ENCODE assay signal across 9 cellular contexts in genomic region chr9:19464061-19464763, GRCh38. TPM values are rescaled to one million over a fixed set of nuclear protein-coding genes. Genes with fewer than 3 reads are reported as not detected.
DNase-seq lines count a peak whose midpoint lies in the region; ATAC-seq and TF ChIP-seq lines count a peak whose summit lies in the region.
"Had no signal": no experiment of that assay in that cellular context is flagged by ENCODE, and none has a peak within 500 bp of the region (broad histone marks: within the 10 kb centered on the region; RNA-seq: fewer than 3 reads in every experiment).

No MANE protein-coding gene starts in this region.

- CTCF ChIA-PET in Caco-2 (lab: Charles Lee), result interaction anchor here (0.6 to 1.7 kb wide), 15 partner anchors 8 to 415 kb away, joined by 3 to 12 read pairs (median 3); partner anchors contain the start of genes ACER2, DENND4C and RRAGA
- CTCF ChIA-PET in MCF 10A (lab: Yijun Ruan, JAX), result interaction anchor here (0.6 to 5.2 kb wide), 31 partner anchors 8 to 1613 kb away, joined by 3 to 61 read pairs (median 4); no protein-coding TSS in a partner anchor

- H3K27me3 Mint-ChIP-seq in Caco-2 (ENCODE audit: insufficient read depth, unreplicated experiment) (no peaks in the 10 kb centered on the region), MCF 10A (ENCODE audit: insufficient read depth, unreplicated experiment) (no peaks in the 10 kb centered on the region), nephron (ENCODE audit: low read depth) (peaks cover 13% of the 10 kb centered on the region)

- H3K27me3 ChIP-seq in Caco-2 (replicated peaks; ENCODE audit: control insufficient read depth, insufficient read depth, low read length), result no peaks in the 10 kb centered on the region

- no peak for DNase-seq in Caco-2
- DNase-seq in MCF 10A (ENCODE audit: unreplicated experiment), result no peak
- DNase-seq in SKM-1 (lab: John Stamatoyannopoulos, UW; ENCODE audit: unreplicated experiment), result no peak
- no peak for DNase-seq in hepatic stellate cell (ENCODE audit: low spot score)
- no peak for DNase-seq in GF-D8 (lab: John Stamatoyannopoulos, UW)

- H3K4me1 ChIP-seq in Caco-2, result no peaks in the 10 kb centered on the region

- BruUV-seq in Caco-2 (replicated peaks; lab: Mats Ljungman, UMichigan), result no TSS peak
- no TSS peak for BruUV-seq in MCF 10A (replicated peaks; lab: Mats Ljungman, UMichigan)

- H3K4me3 ChIP-seq in Caco-2 (ENCODE audit: low read depth, low read length), result peak overlapping the region; percentile 29

- H3K4me1 Mint-ChIP-seq in Caco-2 (ENCODE audit: low read depth, unreplicated experiment) (no peaks in the 10 kb centered on the region), MCF 10A (ENCODE audit: insufficient read depth, unreplicated experiment) (peaks cover 8% of the 10 kb centered on the region), nephron (peaks cover 6% of the 10 kb centered on the region)

- peak overlapping the region; percentile 71 for H3K4me3 Mint-ChIP-seq in Caco-2 (ENCODE audit: unreplicated experiment)
- peak overlapping the region; percentile 72 for H3K4me3 Mint-ChIP-seq in MCF 10A (ENCODE audit: unreplicated experiment)
- H3K4me3 Mint-ChIP-seq in nephron, result peak overlapping the region; percentile 81 to 90 (median 84)

- intact Hi-C loops in Caco-2 (cut with micrococcal nuclease; ENCODE audit: unreplicated experiment) (no loop called here), MCF 10A (cut with micrococcal nuclease) (loop anchor here (1.0 kb wide), 1 partner anchor 458 kb away; no protein-coding TSS in a partner anchor)

- POLR2A ChIA-PET in Caco-2 (lab: Charles Lee), result interaction anchor here (0.6 kb wide), 2 partner anchors 11 to 21 kb away, joined by 3 to 7 read pairs; no protein-coding TSS in a partner anchor
- POLR2A ChIA-PET in MCF 10A (lab: Yijun Ruan, JAX), result interaction anchor here (1.1 kb wide), 1 partner anchor 87 kb away, joined by 4 read pairs; no protein-coding TSS in a partner anchor

- no peak for TF ChIP-seq CTCF in Caco-2 (IDR thresholded peaks at IDR 0.05; ENCODE audit: insufficient read depth in 1 of 2, low read depth in 1 of 2, low read length in 1 of 2, severe bottlenecking in 1 of 2, unreplicated experiment in 1 of 2)
- TF ChIP-seq CTCF in MCF 10A (IDR thresholded peaks at IDR 0.05; ENCODE audit: unreplicated experiment), result no peak
- no peak for TF ChIP-seq CTCF in nephron (IDR thresholded peaks at IDR 0.05; ENCODE audit: unreplicated experiment in 3 of 3)

- ATAC-seq in HG02870 (IDR thresholded peaks at IDR 0.05; ENCODE audit: unreplicated experiment) (peak; percentile 6), HG03571 (IDR thresholded peaks at IDR 0.05; ENCODE audit: unreplicated experiment) (no peak)

- no peaks in the 10 kb centered on the region for H3K9me3 ChIP-seq in Caco-2

- H3K9me3 Mint-ChIP-seq in Caco-2 (ENCODE audit: unreplicated experiment) (no peaks in the 10 kb centered on the region), MCF 10A (ENCODE audit: unreplicated experiment) (no peaks in the 10 kb centered on the region), nephron (no peaks in the 10 kb centered on the region)
- H3K9me3 Mint-ChIP-seq: activated naive CD4-positive, alpha-beta T cell treated with anti-CD3 and anti-CD28 coated beads, Interleukin-2, amount 50 U/mL, for 72 hours had no signal

- no peaks in the 10 kb centered on the region for H3K36me3 ChIP-seq in Caco-2 (ENCODE audit: control insufficient read depth, insufficient read depth, low read length)

- no peak overlapping the region for H3K27ac Mint-ChIP-seq in Caco-2 (ENCODE audit: unreplicated experiment)
- no peak overlapping the region for H3K27ac Mint-ChIP-seq in MCF 10A (ENCODE audit: low read depth, unreplicated experiment)
- no peak overlapping the region for H3K27ac Mint-ChIP-seq in nephron
- H3K27ac Mint-ChIP-seq: activated naive CD4-positive, alpha-beta T cell treated with anti-CD3 and anti-CD28 coated beads, Interleukin-2, amount 50 U/mL, for 72 hours had no signal

- H3K36me3 Mint-ChIP-seq in Caco-2 (ENCODE audit: insufficient read depth, unreplicated experiment), result peaks cover 7% of the 10 kb centered on the region
- H3K36me3 Mint-ChIP-seq in MCF 10A (ENCODE audit: insufficient read depth, unreplicated experiment), result no peaks in the 10 kb centered on the region
- no peaks in the 10 kb centered on the region for H3K36me3 Mint-ChIP-seq in nephron (ENCODE audit: low read depth)
- H3K36me3 Mint-ChIP-seq: activated naive CD4-positive, alpha-beta T cell treated with anti-CD3 and anti-CD28 coated beads, Interleukin-2, amount 50 U/mL, for 72 hours had no signal

RNA-seq across cellular contexts. Expression of gene ACER2, which starts 55.4 kb away (rescaled TPM):
- 2.4 and 2.5 TPM in 2 replicates for total RNA-seq in Caco-2 (2022)
- 1.9 and 3.2 TPM in 2 replicates for total RNA-seq in MCF 10A (2022)
